ENCODE assay signal across 1 cellular context in genomic region chr20:34871320-34871926, GRCh38.
TF ChIP-seq lines count a peak whose summit lies in the region.

No MANE protein-coding gene starts in this region.

TF ChIP-seq in GM23338, 12 proteins besides CTCF, POLR2A, EP300 and RAD21 (continued from another document):
- TF ChIP-seq EZH2phosphoT487 (IDR thresholded peaks at IDR 0.05; ENCODE audit: unreplicated experiment), result no peak
- no peak for TF ChIP-seq REST (IDR thresholded peaks at IDR 0.05; ENCODE audit: unreplicated experiment)
